ENCODE assay signal across 1 cellular context in the genomic region with DNA sequence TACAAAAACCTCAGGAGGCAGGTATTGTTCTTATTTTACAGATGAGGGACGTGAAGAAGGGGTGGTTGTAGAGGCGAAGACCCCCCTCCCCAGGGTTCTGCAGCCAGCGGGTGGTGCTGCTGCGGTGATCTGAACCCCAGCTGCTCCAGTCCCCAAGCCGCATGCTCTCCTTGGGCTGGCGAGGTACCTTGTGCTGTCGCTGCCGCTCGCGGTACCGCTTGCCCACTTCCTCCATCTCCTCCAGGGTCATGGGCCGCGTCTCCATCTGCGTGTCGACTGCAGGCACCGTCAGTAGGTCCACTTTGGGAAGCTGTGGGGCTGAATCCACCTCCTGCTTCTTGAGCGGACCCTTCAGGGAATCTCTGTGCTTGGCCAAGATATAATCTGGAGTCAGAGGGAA.
TF ChIP-seq lines count a peak whose summit lies in the region.

No MANE protein-coding gene starts in this region.

TF ChIP-seq in A549, 52 proteins besides CTCF, POLR2A, EP300 and RAD21 (continued from another document):
- TF ChIP-seq, protein P1, sequence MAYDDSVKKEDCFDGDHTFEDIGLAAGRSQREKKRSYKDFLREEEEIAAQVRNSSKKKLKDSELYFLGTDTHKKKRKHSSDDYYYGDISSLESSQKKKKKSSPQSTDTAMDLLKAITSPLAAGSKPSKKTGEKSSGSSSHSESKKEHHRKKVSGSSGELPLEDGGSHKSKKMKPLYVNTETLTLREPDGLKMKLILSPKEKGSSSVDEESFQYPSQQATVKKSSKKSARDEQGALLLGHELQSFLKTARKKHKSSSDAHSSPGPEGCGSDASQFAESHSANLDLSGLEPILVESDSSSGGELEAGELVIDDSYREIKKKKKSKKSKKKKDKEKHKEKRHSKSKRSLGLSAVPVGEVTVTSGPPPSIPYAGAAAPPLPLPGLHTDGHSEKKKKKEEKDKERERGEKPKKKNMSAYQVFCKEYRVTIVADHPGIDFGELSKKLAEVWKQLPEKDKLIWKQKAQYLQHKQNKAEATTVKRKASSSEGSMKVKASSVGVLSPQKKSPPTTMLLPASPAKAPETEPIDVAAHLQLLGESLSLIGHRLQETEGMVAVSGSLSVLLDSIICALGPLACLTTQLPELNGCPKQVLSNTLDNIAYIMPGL (CRISPR knock-in tag; IDR thresholded peaks at IDR 0.05; ENCODE audit: borderline replicate concordance): no peak
- TF ChIP-seq CHD4 (IDR thresholded peaks at IDR 0.05; ENCODE audit: borderline replicate concordance): no peak
- no peak for TF ChIP-seq FOSL2 (IDR thresholded peaks at IDR 0.05)
- TF ChIP-seq FOSL2 (CRISPR knock-in tag; IDR thresholded peaks at IDR 0.05): no peak
- no peak for TF ChIP-seq ZC3H11A (IDR thresholded peaks at IDR 0.05)
- no peak for TF ChIP-seq MAFK (IDR thresholded peaks at IDR 0.05; ENCODE audit: partially characterized antibody)
- no peak for TF ChIP-seq CBX8 (IDR thresholded peaks at IDR 0.05)
- TF ChIP-seq CEBPB (IDR thresholded peaks at IDR 0.05): no peak
- TF ChIP-seq MYC (IDR thresholded peaks at IDR 0.05; ENCODE audit: borderline replicate concordance, low read length): no peak
- no peak for TF ChIP-seq MAZ (IDR thresholded peaks at IDR 0.05; ENCODE audit: borderline replicate concordance, low read depth, low read length)
- TF ChIP-seq NFE2L2 (conservative IDR thresholded peaks at IDR 0.05; ENCODE audit: low read length): no peak
- TF ChIP-seq ZFP36 (IDR thresholded peaks at IDR 0.05; ENCODE audit: borderline replicate concordance, partially characterized antibody): no peak
- no peak for TF ChIP-seq EHF (CRISPR knock-in tag; IDR thresholded peaks at IDR 0.05)
- no peak for TF ChIP-seq ELK1 (IDR thresholded peaks at IDR 0.05; ENCODE audit: low read depth, low read length)
- TF ChIP-seq, protein P2, sequence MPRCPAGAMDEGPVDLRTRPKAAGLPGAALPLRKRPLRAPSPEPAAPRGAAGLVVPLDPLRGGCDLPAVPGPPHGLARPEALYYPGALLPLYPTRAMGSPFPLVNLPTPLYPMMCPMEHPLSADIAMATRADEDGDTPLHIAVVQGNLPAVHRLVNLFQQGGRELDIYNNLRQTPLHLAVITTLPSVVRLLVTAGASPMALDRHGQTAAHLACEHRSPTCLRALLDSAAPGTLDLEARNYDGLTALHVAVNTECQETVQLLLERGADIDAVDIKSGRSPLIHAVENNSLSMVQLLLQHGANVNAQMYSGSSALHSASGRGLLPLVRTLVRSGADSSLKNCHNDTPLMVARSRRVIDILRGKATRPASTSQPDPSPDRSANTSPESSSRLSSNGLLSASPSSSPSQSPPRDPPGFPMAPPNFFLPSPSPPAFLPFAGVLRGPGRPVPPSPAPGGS (IDR thresholded peaks at IDR 0.05): no peak
- TF ChIP-seq KDM5A (IDR thresholded peaks at IDR 0.05): no peak
TF ChIP-seq in A549: peak in this region for 0.
